37 cellular contexts compared by ENCODE assay signal in the genomic region with DNA sequence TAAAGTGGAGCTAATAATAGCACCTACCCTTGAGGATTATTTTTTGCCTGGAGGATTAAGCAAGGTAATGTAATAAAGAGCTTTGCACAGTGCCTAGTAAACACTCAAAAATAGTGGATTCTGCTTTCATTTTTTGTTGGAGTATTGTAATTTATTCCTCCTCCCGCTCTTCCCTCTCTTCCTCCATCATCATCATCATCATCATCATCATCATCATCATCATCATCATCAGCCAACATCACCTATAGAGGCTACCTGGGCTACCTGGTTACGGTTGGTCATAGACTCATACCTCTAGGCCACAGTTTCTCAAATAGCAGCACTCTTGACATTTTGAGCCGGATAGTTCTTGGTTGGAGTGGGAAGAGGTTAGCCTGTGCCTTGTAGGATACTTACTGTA.
"Had no signal": no experiment of that assay in that cellular context is flagged by ENCODE, and none has a peak within 500 bp of the region (broad histone marks: within the 10 kb centered on the region; RNA-seq: fewer than 3 reads in every experiment).

No MANE protein-coding gene starts in this region.

- FAIRE-seq: bronchial epithelial cell, TTC549 had no signal

- H3K4me1 Mint-ChIP-seq: activated B cell treated with CpG ODN at 0.5 μM for 24 hours; activated CD4-positive, alpha-beta T cell treated with anti-CD3 and anti-CD28 coated beads, Interleukin-2, amount 10 ng/mL, durations not matched to agents 24 days and 14 days; activated naive CD8-positive, alpha-beta T cell treated with anti-CD3 and anti-CD28 coated beads for 36 hours; activated T-helper 17 cell treated with anti-CD3 and anti-CD28 coated beads, Interleukin-2, amount 50 U/mL, for 72 hours; brain; central memory CD8-positive, alpha-beta T cell had no signal

- H3K4me1 ChIP-seq: adrenal gland had no signal

- H3K27ac ChIP-seq: adrenal gland, cardiac muscle cell, VCaP had no signal

- H3K27ac Mint-ChIP-seq: activated B cell treated with CpG ODN at 0.5 μM for 24 hours; activated CD4-positive, alpha-beta memory T cell treated with anti-CD3 and anti-CD28 coated beads for 36 hours; activated CD4-positive, alpha-beta T cell treated with anti-CD3 and anti-CD28 coated beads, Interleukin-2, amount 10 ng/mL, durations not matched to agents 24 days and 14 days; activated CD8-positive, alpha-beta T cell treated with anti-CD3 and anti-CD28 coated beads for 36 hours; activated naive CD4-positive, alpha-beta T cell treated with anti-CD3 and anti-CD28 coated beads for 36 hours; activated naive CD4-positive, alpha-beta T cell treated with anti-CD3 and anti-CD28 coated beads, Interleukin-2, amount 50 U/mL, for 72 hours; activated naive CD8-positive, alpha-beta T cell treated with anti-CD3 and anti-CD28 coated beads for 36 hours; activated T-cell treated with anti-CD3 and anti-CD28 coated beads, Interleukin-2, amount 50 U/mL, for 72 hours; activated T-helper 1 cell treated with anti-CD3 and anti-CD28 coated beads, Interleukin-12 subunit alpha, Interleukin-12 subunit beta, Interleukin-2, Interleukin-4 antibody, amounts not matched to agents 30 ng/mL and 10 ng/mL and 1 ng/mL, durations not matched to agents 14 hours and 24 hours and 36 hours; activated T-helper 17 cell treated with anti-CD3 and anti-CD28 coated beads, Interleukin-2, amount 50 U/mL, for 72 hours; brain; T-helper 1 cell treated with Interleukin-12 subunit alpha and Interleukin-12 subunit beta and Interleukin-4 antibody, amounts not matched to agents 30 μg/mL and 1 μg/mL, for 36 hours; T-helper 2 cell treated with Interferon-gamma antibody and Interleukin-4, amounts not matched to agents 5 μg/mL and 100 μg/mL, for 36 hours had no signal

- H3K27me3 ChIP-seq: cardiac muscle cell had no signal

- DNase-seq: activated B cell treated with CpG ODN at 0.5 μM for 24 hours; activated CD4-positive, alpha-beta memory T cell treated with anti-CD3 and anti-CD28 coated beads for 36 hours; activated CD4-positive, alpha-beta T cell treated with anti-CD3 and anti-CD28 coated beads for 4 hours; activated CD4-positive, alpha-beta T cell treated with anti-CD3 and anti-CD28 coated beads, Interleukin-2, amount 10 ng/mL, durations not matched to agents 24 days and 14 days; activated CD4-positive, alpha-beta T cell treated with anti-CD3 and anti-CD28 coated beads, Interleukin-2, amount 50 U/mL, for 1 hour; activated CD4-positive, alpha-beta T cell treated with anti-CD3 and anti-CD28 coated beads, Interleukin-2, amount 50 U/mL, for 4 hours; activated CD4-positive, CD25-positive, alpha-beta regulatory T cell treated with anti-CD3 and anti-CD28 coated beads, Interleukin-2, amount 50 U/mL, for 72 hours; activated CD8-positive, alpha-beta memory T cell treated with anti-CD3 and anti-CD28 coated beads, Interleukin-2, amount 50 U/mL, for 4 hours; activated CD8-positive, alpha-beta T cell treated with anti-CD3 and anti-CD28 coated beads for 36 hours; activated effector memory CD4-positive, alpha-beta T cell treated with anti-CD3 and anti-CD28 coated beads, Interleukin-2, amount 50 U/mL, for 16 hours; activated gamma-delta T cell treated with Interleukin-2 at 50 U/mL for 16 hours; activated naive CD4-positive, alpha-beta T cell; activated naive CD4-positive, alpha-beta T cell treated with anti-CD3 and anti-CD28 coated beads for 36 hours; activated naive CD4-positive, alpha-beta T cell treated with anti-CD3 and anti-CD28 coated beads, Interleukin-2, amount 50 U/mL, for 16 hours; activated naive CD8-positive, alpha-beta T cell treated with anti-CD3 and anti-CD28 coated beads for 36 hours; activated T-cell treated with anti-CD3 and anti-CD28 coated beads for 4 hours; activated T-cell treated with anti-CD3 and anti-CD28 coated beads, Interleukin-2, amount 50 U/mL, for 1 hour; activated T-cell treated with anti-CD3 and anti-CD28 coated beads, Interleukin-2, amount 50 U/mL, for 4 hours; activated T-cell treated with anti-CD3 and anti-CD28 coated beads, Interleukin-2, amount 50 U/mL, for 72 hours; adrenal gland; amniotic stem cell; aorta; caudate nucleus; cerebellar nuclear complex; T-helper 2 cell; T-helper 9 cell had no signal

- H3K4me3 ChIP-seq: adrenal gland, cardiac muscle cell had no signal

- H3K36me3 Mint-ChIP-seq: activated CD4-positive, alpha-beta memory T cell treated with anti-CD3 and anti-CD28 coated beads for 36 hours; activated naive CD8-positive, alpha-beta T cell treated with anti-CD3 and anti-CD28 coated beads for 36 hours; brain had no signal

- H3K36me3 ChIP-seq: adrenal gland, cardiac muscle cell had no signal

- H3K4me3 Mint-ChIP-seq: activated B cell treated with CpG ODN at 0.5 μM for 24 hours; activated CD4-positive, alpha-beta memory T cell treated with anti-CD3 and anti-CD28 coated beads for 36 hours; activated CD4-positive, alpha-beta T cell treated with anti-CD3 and anti-CD28 coated beads, Interleukin-2, amount 10 ng/mL, durations not matched to agents 24 days and 14 days; activated CD8-positive, alpha-beta T cell treated with anti-CD3 and anti-CD28 coated beads for 36 hours; activated naive CD4-positive, alpha-beta T cell treated with anti-CD3 and anti-CD28 coated beads for 36 hours; activated naive CD8-positive, alpha-beta T cell treated with anti-CD3 and anti-CD28 coated beads for 36 hours; activated T-cell treated with anti-CD3 and anti-CD28 coated beads, Interleukin-2, amount 50 U/mL, for 4 hours; activated T-cell treated with anti-CD3 and anti-CD28 coated beads, Interleukin-2, amount 50 U/mL, for 72 hours; activated T-helper 1 cell treated with anti-CD3 and anti-CD28 coated beads, Interleukin-12 subunit alpha, Interleukin-12 subunit beta, Interleukin-2, Interleukin-4 antibody, amounts not matched to agents 30 ng/mL and 10 ng/mL and 1 ng/mL, durations not matched to agents 14 hours and 24 hours and 36 hours; activated T-helper 17 cell treated with anti-CD3 and anti-CD28 coated beads, Interleukin-2, amount 50 U/mL, for 72 hours; brain; central memory CD8-positive, alpha-beta T cell; T-helper 1 cell treated with Interleukin-12 subunit alpha and Interleukin-12 subunit beta and Interleukin-4 antibody, amounts not matched to agents 30 μg/mL and 1 μg/mL, for 36 hours; T-helper 2 cell treated with Interferon-gamma antibody and Interleukin-4, amounts not matched to agents 5 μg/mL and 100 μg/mL, for 36 hours had no signal

- ATAC-seq: activated CD8-positive, alpha-beta T cell treated with anti-CD3 and anti-CD28 coated beads for 36 hours; activated naive CD4-positive, alpha-beta T cell treated with anti-CD3 and anti-CD28 coated beads, Interleukin-2, amount 50 U/mL, for 72 hours; activated T-cell treated with anti-CD3 and anti-CD28 coated beads, Interleukin-2, amount 50 U/mL, for 4 hours; activated T-cell treated with anti-CD3 and anti-CD28 coated beads, Interleukin-2, amount 50 U/mL, for 72 hours; activated T-helper 17 cell treated with anti-CD3 and anti-CD28 coated beads, Interleukin-2, amount 50 U/mL, for 72 hours had no signal

- H3K9me3 ChIP-seq: adrenal gland had no signal

- H3K9me3 Mint-ChIP-seq: activated CD4-positive, alpha-beta memory T cell treated with anti-CD3 and anti-CD28 coated beads for 36 hours; activated CD4-positive, alpha-beta T cell treated with anti-CD3 and anti-CD28 coated beads, Interleukin-2, amount 10 ng/mL, durations not matched to agents 24 days and 14 days; activated CD8-positive, alpha-beta T cell treated with anti-CD3 and anti-CD28 coated beads for 36 hours; activated T-cell treated with anti-CD3 and anti-CD28 coated beads, Interleukin-2, amount 50 U/mL, for 4 hours; brain; T-helper 1 cell treated with Interleukin-12 subunit alpha and Interleukin-12 subunit beta and Interleukin-4 antibody, amounts not matched to agents 30 μg/mL and 1 μg/mL, for 36 hours; T-helper 2 cell treated with Interferon-gamma antibody and Interleukin-4, amounts not matched to agents 5 μg/mL and 100 μg/mL, for 36 hours had no signal

- H3K27me3 Mint-ChIP-seq: activated B cell treated with CpG ODN at 0.5 μM for 24 hours; activated CD4-positive, alpha-beta memory T cell treated with anti-CD3 and anti-CD28 coated beads for 36 hours; activated CD4-positive, alpha-beta T cell treated with anti-CD3 and anti-CD28 coated beads, Interleukin-2, amount 10 ng/mL, durations not matched to agents 24 days and 14 days; activated CD8-positive, alpha-beta T cell treated with anti-CD3 and anti-CD28 coated beads for 36 hours; activated naive CD8-positive, alpha-beta T cell treated with anti-CD3 and anti-CD28 coated beads for 36 hours; activated T-helper 17 cell treated with anti-CD3 and anti-CD28 coated beads, Interleukin-2, amount 50 U/mL, for 72 hours; brain; central memory CD8-positive, alpha-beta T cell had no signal
